ENCODE assay signal across 4 cellular contexts in genomic region chrX:141049878-141050277, GRCh38. TPM values are rescaled to one million over a fixed set of nuclear protein-coding genes. Genes with fewer than 3 reads are reported as not detected.
"Had no signal": no experiment of that assay in that cellular context is flagged by ENCODE, and none has a peak within 500 bp of the region (broad histone marks: within the 10 kb centered on the region; RNA-seq: fewer than 3 reads in every experiment).

No MANE protein-coding gene starts in this region.

RNA-seq across cellular contexts. Expression of gene SPANXB1, which starts 47.5 kb away (rescaled TPM):
- total RNA-seq: HepG2, HT-29, IMR-90 had no signal
- polyA plus RNA-seq: HepG2, IgD-negative memory B cell, IMR-90 had no signal
